In the genomic region with DNA sequence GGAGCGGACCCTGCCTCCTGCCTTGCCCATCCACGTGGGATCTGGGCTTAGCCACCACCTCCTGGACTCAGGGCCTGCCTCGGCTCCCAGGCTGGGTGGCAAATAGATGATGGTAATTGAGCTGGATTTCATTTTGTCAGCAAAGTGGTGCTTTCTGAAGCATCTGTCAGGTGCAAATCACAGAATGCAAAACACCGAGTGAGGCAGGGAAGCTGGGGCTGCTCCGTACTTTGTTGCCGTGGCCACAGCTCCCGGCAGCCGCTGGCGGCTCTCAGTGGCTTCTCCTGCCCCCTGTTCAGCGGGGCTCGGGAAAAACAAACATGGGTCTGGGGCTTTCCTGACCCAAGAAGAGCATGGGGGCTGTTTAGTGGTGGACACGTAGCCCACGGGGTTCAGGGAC, we compare ENCODE assay signal across 1 cellular context.
TF ChIP-seq lines count a peak whose summit lies in the region.

No MANE protein-coding gene starts in this region.

TF ChIP-seq in K562, 482 proteins besides CTCF, POLR2A, EP300 and RAD21 (continued from another document):
- TF ChIP-seq UBTF (IDR thresholded peaks at IDR 0.05; ENCODE audit: borderline replicate concordance in 1 of 2, low read depth in 2 of 2, low read length in 2 of 2) (no peak), ZNF3 (CRISPR knock-in tag; IDR thresholded peaks at IDR 0.05) (no peak), SRSF3 (IDR thresholded peaks at IDR 0.05; ENCODE audit: insufficient read depth, low read length) (no peak), NBN (IDR thresholded peaks at IDR 0.05; ENCODE audit: low read depth) (no peak), ZNF445 (CRISPR knock-in tag; IDR thresholded peaks at IDR 0.05; ENCODE audit: low read depth) (no peak), MCM5 (IDR thresholded peaks at IDR 0.05; ENCODE audit: low read depth) (no peak), VEZF1 (CRISPR knock-in tag; IDR thresholded peaks at IDR 0.05) (no peak), NR2C2 (CRISPR knock-in tag; IDR thresholded peaks at IDR 0.05) (no peak), NR2C2 (tag; IDR thresholded peaks at IDR 0.05) (no peak)
- TF ChIP-seq, protein P1, sequence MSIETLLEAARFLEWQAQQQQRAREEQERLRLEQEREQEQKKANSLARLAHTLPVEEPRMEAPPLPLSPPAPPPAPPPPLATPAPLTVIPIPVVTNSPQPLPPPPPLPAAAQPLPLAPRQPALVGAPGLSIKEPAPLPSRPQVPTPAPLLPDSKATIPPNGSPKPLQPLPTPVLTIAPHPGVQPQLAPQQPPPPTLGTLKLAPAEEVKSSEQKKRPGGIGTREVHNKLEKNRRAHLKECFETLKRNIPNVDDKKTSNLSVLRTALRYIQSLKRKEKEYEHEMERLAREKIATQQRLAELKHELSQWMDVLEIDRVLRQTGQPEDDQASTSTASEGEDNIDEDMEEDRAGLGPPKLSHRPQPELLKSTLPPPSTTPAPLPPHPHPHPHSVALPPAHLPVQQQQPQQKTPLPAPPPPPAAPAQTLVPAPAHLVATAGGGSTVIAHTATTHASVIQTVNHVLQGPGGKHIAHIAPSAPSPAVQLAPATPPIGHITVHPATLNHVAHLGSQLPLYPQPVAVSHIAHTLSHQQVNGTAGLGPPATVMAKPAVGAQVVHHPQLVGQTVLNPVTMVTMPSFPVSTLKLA (conservative IDR thresholded peaks at IDR 0.05): no peak
